In the genomic region with DNA sequence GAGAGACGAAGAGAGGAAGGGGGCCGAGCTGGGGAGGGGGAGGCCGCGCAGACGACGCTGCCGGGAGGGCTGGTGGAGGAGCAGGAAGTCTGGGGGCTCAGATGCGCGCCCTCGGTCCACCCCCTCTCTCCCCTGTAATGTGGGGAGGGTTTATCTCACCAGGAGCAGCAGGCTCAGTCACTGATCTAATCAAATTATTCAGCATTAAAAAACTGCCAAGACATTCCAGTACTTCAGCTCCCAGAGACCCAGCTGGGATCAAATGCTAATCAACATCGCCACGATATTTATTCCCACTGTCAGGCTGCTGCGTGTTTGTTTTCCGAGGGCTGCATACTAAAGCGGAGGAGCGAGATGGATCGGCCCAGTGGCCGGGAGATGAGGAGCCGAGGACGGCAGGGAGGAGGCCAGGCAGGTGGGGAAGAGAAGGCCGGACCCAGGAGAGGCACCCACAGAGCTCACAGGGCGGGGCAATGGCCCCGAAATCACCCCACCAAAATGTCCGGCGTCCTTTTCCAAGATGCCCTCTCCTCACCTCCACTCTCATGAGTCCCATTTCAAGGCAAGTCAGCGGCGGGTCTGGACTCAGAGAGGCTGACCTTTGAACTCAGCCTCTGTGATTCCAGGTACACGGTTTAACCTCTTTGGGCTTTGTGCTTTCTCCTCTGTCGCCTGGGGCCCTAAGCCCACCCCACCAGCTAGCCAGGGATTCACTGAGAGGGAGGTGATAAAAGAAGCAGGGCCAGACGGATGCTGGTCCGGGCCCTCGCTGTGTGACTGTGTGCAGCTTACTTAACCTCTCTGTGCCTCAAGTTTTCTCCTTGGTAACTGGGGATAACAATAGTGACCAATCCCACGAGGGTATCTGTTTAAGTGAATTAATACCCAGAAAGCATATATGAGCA, we compare ENCODE assay signal across 15 cellular contexts.
DNase-seq lines count a peak whose midpoint lies in the region; ATAC-seq and TF ChIP-seq lines count a peak whose summit lies in the region.
"Had no signal": no experiment of that assay in that cellular context is flagged by ENCODE, and none has a peak within 500 bp of the region (broad histone marks: within the 10 kb centered on the region; RNA-seq: fewer than 3 reads in every experiment).

No MANE protein-coding gene starts in this region.

- no peaks in the 10 kb centered on the region for H4K20me1 ChIP-seq in OCI-LY7 (ENCODE audit: insufficient read depth, low read length)

- no TSS peak for BruUV-seq in OCI-LY7 (replicated peaks; lab: Mats Ljungman, UMichigan)

- CTCF ChIA-PET in OCI-LY7 (lab: Charles Lee; ENCODE audit: unreplicated experiment), result no interaction called here

- no peak overlapping the region for H3K27ac Mint-ChIP-seq in activated T-cell treated with anti-CD3 and anti-CD28 coated beads, Interleukin-2, amount 50 U/mL, for 24 hours
- H3K27ac Mint-ChIP-seq: naive B cell had no signal

- intact Hi-C loops in OCI-LY7 (cut with micrococcal nuclease; ENCODE audit: unreplicated experiment), result no loop called here

- H3K36me3 ChIP-seq in iPS-18a (ENCODE audit: control insufficient read depth, low read depth, low read length) (no peaks in the 10 kb centered on the region), stomach smooth muscle (ENCODE audit: control insufficient read depth in 2 of 2, insufficient read depth in 2 of 2, low read length in 2 of 2) (no peaks in the 10 kb centered on the region), OCI-LY7 (ENCODE audit: insufficient read depth, low read length) (no peaks in the 10 kb centered on the region)

- H2AFZ ChIP-seq in OCI-LY7 (ENCODE audit: low read length), result no peak overlapping the region

- POLR2A ChIA-PET in OCI-LY7 (lab: Charles Lee), result no interaction called here

- H3K4me3 ChIP-seq in iPS-18a (ENCODE audit: low read length), result peak overlapping the region; percentile 56
- peak overlapping the region in 1 of 2 donors; percentile 8 for H3K4me3 ChIP-seq in stomach smooth muscle (ENCODE audit: low read length in 2 of 2)
- no peak overlapping the region for H3K4me3 ChIP-seq in OCI-LY7 (ENCODE audit: low read depth, low read length, poor library complexity, severe bottlenecking)

- H3K27me3 ChIP-seq in iPS-18a (ENCODE audit: control insufficient read depth, insufficient read depth, low read length), result peaks cover 17% of the 10 kb centered on the region
- peaks cover 0 to 17% of the 10 kb centered on the region in 2 donors for H3K27me3 ChIP-seq in stomach smooth muscle (ENCODE audit: control insufficient read depth in 1 of 2, insufficient read depth in 2 of 2, low read length in 2 of 2)

- no peak overlapping the region for H3K9ac ChIP-seq in iPS-18a (ENCODE audit: low read length)
- no peak overlapping the region for H3K9ac ChIP-seq in stomach smooth muscle (ENCODE audit: low read length in 2 of 2)

- no peak overlapping the region for H3K27ac ChIP-seq in iPS-18a (ENCODE audit: low read length)
- peak overlapping the region; percentile 18 for H3K27ac ChIP-seq in stomach smooth muscle (ENCODE audit: low read length)
- no peak overlapping the region for H3K27ac ChIP-seq in OCI-LY7 (ENCODE audit: low read depth, low read length, poor library complexity, severe bottlenecking)

- DNase-seq in NCI-H2227 (lab: John Stamatoyannopoulos, UW; ENCODE audit: unreplicated experiment) (peak; percentile 7), NCI-H2227 treated with DMSO at 0.1 percent for 48 hours (lab: John Stamatoyannopoulos, UW) (no peak), astrocyte of the hippocampus (ENCODE audit: low read depth, low spot score) (peak; percentile 79), OCI-LY7 (ENCODE audit: low spot score) (no peak)
- no peak for DNase-seq in activated T-cell treated with anti-CD3 and anti-CD28 coated beads, Interleukin-2, amount 50 U/mL, for 24 hours
- DNase-seq: activated effector memory CD4-positive, alpha-beta T cell treated with anti-CD3 and anti-CD28 coated beads, Interleukin-2, amount 50 U/mL, for 16 hours; AML-193; cortex of kidney; naive B cell; NCI-H187 treated with DMSO at 0.1 percent for 48 hours; PC-3; stimulated activated CD4-positive, alpha-beta T cell treated with anti-CD3 and anti-CD28 coated beads, Interleukin-2, amount 100 ng/mL, for 48 hours had no signal

- no peak overlapping the region for H3K4me2 ChIP-seq in OCI-LY7 (ENCODE audit: low read length)

- H3K9me3 ChIP-seq in iPS-18a (ENCODE audit: control insufficient read depth, low read depth, low read length) (no peaks in the 10 kb centered on the region), stomach smooth muscle (ENCODE audit: control insufficient read depth in 2 of 2, low read length in 2 of 2) (no peaks in the 10 kb centered on the region), OCI-LY7 (ENCODE audit: low read length) (no peaks in the 10 kb centered on the region)

- no peak for ATAC-seq in HG03571 (IDR thresholded peaks at IDR 0.05; ENCODE audit: unreplicated experiment)
- ATAC-seq: PC-3 had no signal

- no peaks in the 10 kb centered on the region for H3K79me2 ChIP-seq in OCI-LY7 (ENCODE audit: insufficient read depth, low read depth, low read length)

- no peaks in the 10 kb centered on the region for H3K36me3 Mint-ChIP-seq in activated T-cell treated with anti-CD3 and anti-CD28 coated beads, Interleukin-2, amount 50 U/mL, for 24 hours (ENCODE audit: low read depth)

- H3K4me1 Mint-ChIP-seq in activated T-cell treated with anti-CD3 and anti-CD28 coated beads, Interleukin-2, amount 50 U/mL, for 24 hours (ENCODE audit: low read depth), result no peaks in the 10 kb centered on the region

- H3K4me3 Mint-ChIP-seq in activated T-cell treated with anti-CD3 and anti-CD28 coated beads, Interleukin-2, amount 50 U/mL, for 24 hours, result no peak overlapping the region
- H3K4me3 Mint-ChIP-seq: naive B cell had no signal

- H3K4me1 ChIP-seq in iPS-18a (ENCODE audit: control insufficient read depth, low read depth, low read length) (peaks cover 18% of the 10 kb centered on the region), stomach smooth muscle (ENCODE audit: control insufficient read depth, insufficient read depth, low read length) (peaks cover 6% of the 10 kb centered on the region), OCI-LY7 (ENCODE audit: insufficient read depth, low read length, poor library complexity, severe bottlenecking) (no peaks in the 10 kb centered on the region)

- peaks cover 50% of the 10 kb centered on the region for H3K27me3 Mint-ChIP-seq in activated T-cell treated with anti-CD3 and anti-CD28 coated beads, Interleukin-2, amount 50 U/mL, for 24 hours

- no peaks in the 10 kb centered on the region for H3K9me3 Mint-ChIP-seq in activated T-cell treated with anti-CD3 and anti-CD28 coated beads, Interleukin-2, amount 50 U/mL, for 24 hours

- no peak for TF ChIP-seq CTCF in OCI-LY7 (conservative IDR thresholded peaks at IDR 0.05; ENCODE audit: low read length)

- H3K9me2 ChIP-seq in OCI-LY7 (ENCODE audit: insufficient read depth, low read length), result no peaks in the 10 kb centered on the region

Comparison
In these comparisons a context has a peak if more than half of its experiments do, and no peak if none do; other contexts are left out.
1. DNase-seq: peak in NCI-H2227 (single experiment) and astrocyte of the hippocampus (single experiment); none in NCI-H2227 treated with DMSO at 0.1 percent for 48 hours (single experiment), activated T-cell treated with anti-CD3 and anti-CD28 coated beads, Interleukin-2, amount 50 U/mL, for 24 hours (single experiment) and OCI-LY7 (single experiment).